Comparison of ENCODE assay signal across 8 cellular contexts in the genomic region with DNA sequence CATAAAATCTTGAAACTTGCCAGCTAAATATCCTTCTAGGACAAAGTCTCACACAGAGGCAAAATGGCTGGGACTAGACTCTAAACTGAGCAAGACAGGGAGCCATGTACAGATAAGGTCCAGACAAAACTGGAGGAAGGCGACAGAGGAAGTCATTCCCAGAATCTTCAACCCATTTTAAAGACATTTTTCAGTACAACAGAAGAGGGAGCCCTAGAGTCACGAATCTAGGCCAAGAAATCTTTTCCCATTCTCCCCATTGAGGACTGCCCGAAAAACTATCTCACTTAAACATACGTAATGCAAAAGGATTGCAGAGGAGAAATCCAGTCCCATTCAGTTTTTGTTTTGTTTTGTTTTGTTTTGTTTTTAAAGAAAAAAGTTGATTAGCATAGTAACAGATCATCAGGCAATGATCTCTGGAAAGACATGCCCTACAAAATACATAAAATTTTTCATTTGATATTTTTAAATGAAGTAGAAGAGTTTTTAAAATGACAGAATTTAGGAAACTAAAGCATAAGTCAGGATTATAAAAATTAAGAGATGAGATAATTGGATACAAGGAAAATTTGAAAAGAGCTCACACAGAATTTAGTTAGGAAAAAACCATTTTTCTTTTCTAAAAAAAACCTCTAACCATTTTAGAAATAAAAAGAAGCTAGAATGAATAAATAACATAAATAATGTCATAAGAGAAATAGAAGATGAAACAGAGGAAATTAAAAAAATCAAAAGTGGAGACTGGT. TPM values are rescaled to one million over a fixed set of nuclear protein-coding genes. Genes with fewer than 3 reads are reported as not detected.
DNase-seq lines count a peak whose midpoint lies in the region; ATAC-seq, FAIRE-seq and TF ChIP-seq lines count a peak whose summit lies in the region.

No MANE protein-coding gene starts in this region.

- peaks cover 63 to 64% of the 10 kb centered on the region in 2 donors for H3K4me1 Mint-ChIP-seq in immature natural killer cell

- peaks cover 0 to 2% (median 0%) of the 10 kb centered on the region in 6 donors for H3K9me3 Mint-ChIP-seq in immature natural killer cell

- peak overlapping the region; percentile 87 to 97 (median 96) for H3K27ac Mint-ChIP-seq in immature natural killer cell

- TF ChIP-seq CTCF in D721Med (IDR thresholded peaks at IDR 0.05; ENCODE audit: insufficient read depth, missing control alignments): peak; percentile 12

- no peak for ATAC-seq in HG02938 (IDR thresholded peaks at IDR 0.05; ENCODE audit: unreplicated experiment)
- no peak for ATAC-seq in GM21367 (IDR thresholded peaks at IDR 0.05; ENCODE audit: unreplicated experiment)

- FAIRE-seq in D721Med (lab: Jason Lieb, UNC): no peak

- DNase-seq in D721Med (ENCODE audit: insufficient read length, low spot score) (no peak), HCEC 1CT (peak; percentile 68), SW480 (ENCODE audit: low spot score) (peak; percentile 37), immature natural killer cell (peak in 1 of 3 donors; percentile 26), substantia nigra (lab: John Stamatoyannopoulos, UW) (no peak), COR-L47 (lab: John Stamatoyannopoulos, UW) (no peak)

- no peak overlapping the region for H3K27ac ChIP-seq in substantia nigra (ENCODE audit: low read depth, low read length, poor library complexity, severe bottlenecking)

- peaks cover 0 to 9% (median 0%) of the 10 kb centered on the region in 3 donors for H3K36me3 Mint-ChIP-seq in immature natural killer cell

- H3K4me3 Mint-ChIP-seq in immature natural killer cell: peak overlapping the region; percentile 3 to 81 (median 63)

- peaks cover 0 to 6% (median 2%) of the 10 kb centered on the region in 3 donors for H3K27me3 Mint-ChIP-seq in immature natural killer cell (ENCODE audit: low read depth in 3 of 3)

RNA-seq across cellular contexts. Expression of a gene that starts 16.9 kb away (rescaled TPM):
- 1,000 to 10,000 TPM; 4,156 to 6,150 (median 5,696) TPM for polyA plus RNA-seq in immature natural killer cell

RNA-seq across cellular contexts. Expression of a gene that starts 52.9 kb away (rescaled TPM):
- under 1 TPM; 0.36 to 0.56 (median 0.37) TPM for polyA plus RNA-seq in immature natural killer cell

Comparison
In these comparisons a context has a peak if more than half of its experiments do, and no peak if none do; other contexts are left out.
1. DNase-seq: peak in HCEC 1CT (single experiment) and SW480 (single experiment); none in D721Med (single experiment), substantia nigra (0 of 49) and COR-L47 (single experiment).